Comparison of ENCODE assay signal across 7 cellular contexts in the genomic region with DNA sequence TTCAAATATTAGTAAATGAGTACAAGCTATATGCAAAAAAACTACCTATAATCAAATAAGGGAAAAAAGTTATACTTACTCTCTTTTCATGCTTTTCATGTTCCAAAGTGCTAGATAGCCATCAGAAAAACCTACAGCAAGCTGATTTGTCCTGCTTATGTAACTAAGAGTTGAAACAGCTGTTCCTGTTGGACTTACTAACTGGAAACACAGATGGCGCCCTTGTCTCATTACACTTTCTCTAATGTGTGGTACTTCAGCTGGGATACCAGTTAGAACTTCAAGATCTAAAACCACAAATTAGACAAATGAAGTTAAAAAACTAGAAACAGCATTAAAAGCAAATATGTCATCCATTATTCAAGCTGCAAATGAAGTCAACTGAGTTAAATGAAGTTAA. TPM values are rescaled to one million over a fixed set of nuclear protein-coding genes. Genes with fewer than 3 reads are reported as not detected.
DNase-seq lines count a peak whose midpoint lies in the region; ATAC-seq and TF ChIP-seq lines count a peak whose summit lies in the region.

No MANE protein-coding gene starts in this region.

- POLR2A ChIA-PET in RWPE1 (lab: Yijun Ruan, JAX; ENCODE audit: low non-redundant PET) = no interaction called here

- peak; percentile 63 for DNase-seq in G401 (ENCODE audit: low spot score)
- DNase-seq in RWPE1 (ENCODE audit: low spot score) = no peak
- peak; percentile 83 for DNase-seq in fibroblast of peridontal ligament (ENCODE audit: extremely low read depth)
- DNase-seq in pons (ENCODE audit: low spot score) = peak; percentile 74
- no peak for DNase-seq in stimulated activated effector memory CD8-positive, alpha-beta T cell treated with anti-CD3 and anti-CD28 coated beads, Interleukin-12 subunit alpha, Interleukin-12 subunit beta, amount 100 ng/mL, for 72 hours (ENCODE audit: low spot score in 2 of 2)
- DNase-seq in activated CD8-positive, alpha-beta memory T cell treated with anti-CD3 and anti-CD28 coated beads, Interleukin-2, amount 50 U/mL, for 4 hours = no peak

- CTCF ChIA-PET in RWPE1 (lab: Yijun Ruan, JAX) = interaction anchor here (0.6 to 0.7 kb wide), 2 partner anchors 17 to 154 kb away, joined by 3 read pairs; no protein-coding TSS in a partner anchor

- H3K4me3 Mint-ChIP-seq in stimulated activated effector memory CD8-positive, alpha-beta T cell treated with anti-CD3 and anti-CD28 coated beads, Interleukin-12 subunit alpha, Interleukin-12 subunit beta, amount 100 ng/mL, for 72 hours = no peak overlapping the region

- peak; percentile 65 for ATAC-seq in HG02981 (IDR thresholded peaks at IDR 0.05; ENCODE audit: unreplicated experiment)
- no peak for ATAC-seq in stimulated activated effector memory CD8-positive, alpha-beta T cell treated with anti-CD3 and anti-CD28 coated beads, Interleukin-12 subunit alpha, Interleukin-12 subunit beta, amount 100 ng/mL, for 72 hours

- H3K27ac ChIP-seq in RWPE1 = no peak overlapping the region

- peaks cover 5% of the 10 kb centered on the region for H3K4me1 Mint-ChIP-seq in stimulated activated effector memory CD8-positive, alpha-beta T cell treated with anti-CD3 and anti-CD28 coated beads, Interleukin-12 subunit alpha, Interleukin-12 subunit beta, amount 100 ng/mL, for 72 hours

- peaks cover 100% of the 10 kb centered on the region for H3K36me3 Mint-ChIP-seq in stimulated activated effector memory CD8-positive, alpha-beta T cell treated with anti-CD3 and anti-CD28 coated beads, Interleukin-12 subunit alpha, Interleukin-12 subunit beta, amount 100 ng/mL, for 72 hours

- peak; percentile 51 for TF ChIP-seq CTCF in RWPE1 (conservative IDR thresholded peaks at IDR 0.05; ENCODE audit: low read depth)

- no peaks in the 10 kb centered on the region for H3K9me3 Mint-ChIP-seq in stimulated activated effector memory CD8-positive, alpha-beta T cell treated with anti-CD3 and anti-CD28 coated beads, Interleukin-12 subunit alpha, Interleukin-12 subunit beta, amount 100 ng/mL, for 72 hours

- in situ Hi-C loops in G401 (cut with HindIII; ENCODE audit: low sequenced_read_pairs) = no loop called here

- no peak overlapping the region for H3K27ac Mint-ChIP-seq in stimulated activated effector memory CD8-positive, alpha-beta T cell treated with anti-CD3 and anti-CD28 coated beads, Interleukin-12 subunit alpha, Interleukin-12 subunit beta, amount 100 ng/mL, for 72 hours

RNA-seq across cellular contexts. Expression of gene AHCTF1, which starts 24.3 kb away (rescaled TPM):
- total RNA-seq in G401 (2014; rRNA removed; shearing (Covaris generic)) = 33.7 and 41.1 TPM in 2 replicates

Comparison
In these comparisons a context has a peak if more than half of its experiments do, and no peak if none do; other contexts are left out.
1. DNase-seq: peak in G401 (single experiment), fibroblast of peridontal ligament (single experiment) and pons (single experiment); none in RWPE1 (single experiment), stimulated activated effector memory CD8-positive, alpha-beta T cell treated with anti-CD3 and anti-CD28 coated beads, Interleukin-12 subunit alpha, Interleukin-12 subunit beta, amount 100 ng/mL, for 72 hours (0 of 2) and activated CD8-positive, alpha-beta memory T cell treated with anti-CD3 and anti-CD28 coated beads, Interleukin-2, amount 50 U/mL, for 4 hours (single experiment).